1 cellular context compared by ENCODE assay signal in genomic region chr2:3519255-3520190, GRCh38.
A peak's percentile ranks its signal among the peaks of the same experiment; 100 is the strongest.
TF ChIP-seq lines count a peak whose summit lies in the region.

Gene ADI1 (minus strand): TSS chr2:3519531. CDS start chr2:3519487, 44 bp downstream.

TF ChIP-seq in HepG2, 621 proteins besides CTCF, POLR2A, EP300 and RAD21 (continued from another document and continues in another):
- TF ChIP-seq ZNF790 (CRISPR knock-in tag; IDR thresholded peaks at IDR 0.05; ENCODE audit: borderline replicate concordance), result no peak; the same call in 1 of the 2 replicates
- peak; percentile 71; the same call in 1 of the 2 replicates for TF ChIP-seq ZNF235 (CRISPR knock-in tag; IDR thresholded peaks at IDR 0.05; ENCODE audit: borderline replicate concordance)
- TF ChIP-seq SYNCRIP (IDR thresholded peaks at IDR 0.05; ENCODE audit: insufficient read depth, low read depth, low read length), result no peak
- TF ChIP-seq SMARCC2 (IDR thresholded peaks at IDR 0.05), result no peak
- TF ChIP-seq NR3C1 (CRISPR knock-in tag; IDR thresholded peaks at IDR 0.05), result no peak
- no peak for TF ChIP-seq NR1H2 (CRISPR knock-in tag; IDR thresholded peaks at IDR 0.05; ENCODE audit: borderline replicate concordance, low read depth)
- peak; percentile 90 for TF ChIP-seq ZBTB42 (CRISPR knock-in tag; IDR thresholded peaks at IDR 0.05)
- peak; percentile 69 for TF ChIP-seq RXRB (CRISPR knock-in tag; IDR thresholded peaks at IDR 0.05; ENCODE audit: borderline replicate concordance)
- peak; percentile 56 for TF ChIP-seq MIXL1 (CRISPR knock-in tag; IDR thresholded peaks at IDR 0.05)
- TF ChIP-seq ARHGAP35 (CRISPR knock-in tag; IDR thresholded peaks at IDR 0.05; ENCODE audit: borderline replicate concordance), result peak; percentile 98; the same call in 1 of the 2 replicates
- TF ChIP-seq ZNF878 (CRISPR knock-in tag; IDR thresholded peaks at IDR 0.05), result peak; percentile 93
- TF ChIP-seq ZNF367 (CRISPR knock-in tag; IDR thresholded peaks at IDR 0.05; ENCODE audit: borderline replicate concordance), result 0 out of 2 replicates have a peak, but pooled peaks have one; percentile 79
- TF ChIP-seq, protein P1, sequence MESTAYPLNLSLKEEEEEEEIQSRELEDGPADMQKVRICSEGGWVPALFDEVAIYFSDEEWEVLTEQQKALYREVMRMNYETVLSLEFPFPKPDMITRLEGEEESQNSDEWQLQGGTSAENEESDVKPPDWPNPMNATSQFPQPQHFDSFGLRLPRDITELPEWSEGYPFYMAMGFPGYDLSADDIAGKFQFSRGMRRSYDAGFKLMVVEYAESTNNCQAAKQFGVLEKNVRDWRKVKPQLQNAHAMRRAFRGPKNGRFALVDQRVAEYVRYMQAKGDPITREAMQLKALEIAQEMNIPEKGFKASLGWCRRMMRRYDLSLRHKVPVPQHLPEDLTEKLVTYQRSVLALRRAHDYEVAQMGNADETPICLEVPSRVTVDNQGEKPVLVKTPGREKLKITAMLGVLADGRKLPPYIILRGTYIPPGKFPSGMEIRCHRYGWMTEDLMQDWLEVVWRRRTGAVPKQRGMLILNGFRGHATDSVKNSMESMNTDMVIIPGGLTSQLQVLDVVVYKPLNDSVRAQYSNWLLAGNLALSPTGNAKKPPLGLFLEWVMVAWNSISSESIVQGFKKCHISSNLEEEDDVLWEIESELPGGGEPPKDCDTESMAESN (CRISPR knock-in tag; conservative IDR thresholded peaks at IDR 0.05), result peak; percentile 85; the same call in 1 of the 2 replicates
- TF ChIP-seq, protein P2, sequence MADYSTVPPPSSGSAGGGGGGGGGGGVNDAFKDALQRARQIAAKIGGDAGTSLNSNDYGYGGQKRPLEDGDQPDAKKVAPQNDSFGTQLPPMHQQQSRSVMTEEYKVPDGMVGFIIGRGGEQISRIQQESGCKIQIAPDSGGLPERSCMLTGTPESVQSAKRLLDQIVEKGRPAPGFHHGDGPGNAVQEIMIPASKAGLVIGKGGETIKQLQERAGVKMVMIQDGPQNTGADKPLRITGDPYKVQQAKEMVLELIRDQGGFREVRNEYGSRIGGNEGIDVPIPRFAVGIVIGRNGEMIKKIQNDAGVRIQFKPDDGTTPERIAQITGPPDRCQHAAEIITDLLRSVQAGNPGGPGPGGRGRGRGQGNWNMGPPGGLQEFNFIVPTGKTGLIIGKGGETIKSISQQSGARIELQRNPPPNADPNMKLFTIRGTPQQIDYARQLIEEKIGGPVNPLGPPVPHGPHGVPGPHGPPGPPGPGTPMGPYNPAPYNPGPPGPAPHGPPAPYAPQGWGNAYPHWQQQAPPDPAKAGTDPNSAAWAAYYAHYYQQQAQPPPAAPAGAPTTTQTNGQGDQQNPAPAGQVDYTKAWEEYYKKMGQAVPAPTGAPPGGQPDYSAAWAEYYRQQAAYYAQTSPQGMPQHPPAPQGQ (CRISPR knock-in tag; IDR thresholded peaks at IDR 0.05; ENCODE audit: borderline replicate concordance), result no peak
- peak; percentile 86 for TF ChIP-seq NCOA1 (CRISPR knock-in tag; IDR thresholded peaks at IDR 0.05)
- TF ChIP-seq ATF1 (CRISPR knock-in tag; IDR thresholded peaks at IDR 0.05), result no peak
- peak; percentile 77 for TF ChIP-seq ZSCAN9 (CRISPR knock-in tag; IDR thresholded peaks at IDR 0.05; ENCODE audit: borderline replicate concordance)
- TF ChIP-seq ZNF570 (CRISPR knock-in tag; IDR thresholded peaks at IDR 0.05; ENCODE audit: borderline replicate concordance), result peak; percentile 93; the same call in 1 of the 2 replicates
- peak; percentile 32; the same call in 1 of the 2 replicates for TF ChIP-seq ZBTB3 (CRISPR knock-in tag; IDR thresholded peaks at IDR 0.05; ENCODE audit: borderline replicate concordance, low read depth)
- TF ChIP-seq NR2F6 (IDR thresholded peaks at IDR 0.05), result 0 out of 2 replicates have a peak, but pooled peaks have one; percentile 11
- TF ChIP-seq NR2F6 (CRISPR knock-in tag; IDR thresholded peaks at IDR 0.05), result no peak; the same call in 1 of the 2 replicates
- TF ChIP-seq, protein P3, sequence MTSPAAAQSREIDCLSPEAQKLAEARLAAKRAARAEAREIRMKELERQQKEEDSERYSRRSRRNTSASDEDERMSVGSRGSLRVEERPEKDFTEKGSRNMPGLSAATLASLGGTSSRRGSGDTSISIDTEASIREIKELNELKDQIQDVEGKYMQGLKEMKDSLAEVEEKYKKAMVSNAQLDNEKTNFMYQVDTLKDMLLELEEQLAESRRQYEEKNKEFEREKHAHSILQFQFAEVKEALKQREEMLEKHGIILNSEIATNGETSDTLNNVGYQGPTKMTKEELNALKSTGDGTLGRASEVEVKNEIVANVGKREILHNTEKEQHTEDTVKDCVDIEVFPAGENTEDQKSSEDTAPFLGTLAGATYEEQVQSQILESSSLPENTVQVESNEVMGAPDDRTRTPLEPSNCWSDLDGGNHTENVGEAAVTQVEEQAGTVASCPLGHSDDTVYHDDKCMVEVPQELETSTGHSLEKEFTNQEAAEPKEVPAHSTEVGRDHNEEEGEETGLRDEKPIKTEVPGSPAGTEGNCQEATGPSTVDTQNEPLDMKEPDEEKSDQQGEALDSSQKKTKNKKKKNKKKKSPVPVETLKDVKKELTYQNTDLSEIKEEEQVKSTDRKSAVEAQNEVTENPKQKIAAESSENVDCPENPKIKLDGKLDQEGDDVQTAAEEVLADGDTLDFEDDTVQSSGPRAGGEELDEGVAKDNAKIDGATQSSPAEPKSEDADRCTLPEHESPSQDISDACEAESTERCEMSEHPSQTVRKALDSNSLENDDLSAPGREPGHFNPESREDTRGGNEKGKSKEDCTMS (CRISPR knock-in tag; conservative IDR thresholded peaks at IDR 0.05), result no peak
- TF ChIP-seq ZNF446 (CRISPR knock-in tag; IDR thresholded peaks at IDR 0.05), result peak; percentile 99
- TF ChIP-seq ZNF530 (CRISPR knock-in tag; IDR thresholded peaks at IDR 0.05; ENCODE audit: low read depth), result no peak; the same call in 1 of the 2 replicates
- TF ChIP-seq ZBTB2 (CRISPR knock-in tag; IDR thresholded peaks at IDR 0.05; ENCODE audit: low read depth), result peak; percentile 55
- TF ChIP-seq, protein P4, sequence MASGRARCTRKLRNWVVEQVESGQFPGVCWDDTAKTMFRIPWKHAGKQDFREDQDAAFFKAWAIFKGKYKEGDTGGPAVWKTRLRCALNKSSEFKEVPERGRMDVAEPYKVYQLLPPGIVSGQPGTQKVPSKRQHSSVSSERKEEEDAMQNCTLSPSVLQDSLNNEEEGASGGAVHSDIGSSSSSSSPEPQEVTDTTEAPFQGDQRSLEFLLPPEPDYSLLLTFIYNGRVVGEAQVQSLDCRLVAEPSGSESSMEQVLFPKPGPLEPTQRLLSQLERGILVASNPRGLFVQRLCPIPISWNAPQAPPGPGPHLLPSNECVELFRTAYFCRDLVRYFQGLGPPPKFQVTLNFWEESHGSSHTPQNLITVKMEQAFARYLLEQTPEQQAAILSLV (CRISPR knock-in tag; IDR thresholded peaks at IDR 0.05; ENCODE audit: borderline replicate concordance), result peak; percentile 92; the same call in 1 of the 2 replicates
- peak; percentile 90 for TF ChIP-seq AGO2 (optimal IDR thresholded peaks at IDR 0.05; ENCODE audit: low read depth, low read length)
- peak; percentile 54 for TF ChIP-seq ZNF263 (CRISPR knock-in tag; IDR thresholded peaks at IDR 0.05)
- TF ChIP-seq NFATC3 (CRISPR knock-in tag; IDR thresholded peaks at IDR 0.05), result peak; percentile 24; the same call in 1 of the 2 replicates
- TF ChIP-seq ZSCAN31 (CRISPR knock-in tag; IDR thresholded peaks at IDR 0.05; ENCODE audit: low read depth), result no peak; the same call in none of the 2 replicates
- peak; percentile 88 for TF ChIP-seq PHF8 (CRISPR knock-in tag; IDR thresholded peaks at IDR 0.05)
- peak; percentile 99 for TF ChIP-seq DRAP1 (CRISPR knock-in tag; IDR thresholded peaks at IDR 0.05)
- TF ChIP-seq MEIS1 (CRISPR knock-in tag; IDR thresholded peaks at IDR 0.05; ENCODE audit: borderline replicate concordance), result 0 out of 2 replicates have a peak, but pooled peaks have one; percentile 3
- TF ChIP-seq IKZF5 (CRISPR knock-in tag; IDR thresholded peaks at IDR 0.05), result peak; percentile 92
- peak; percentile 82 for TF ChIP-seq BHLHE40 (IDR thresholded peaks at IDR 0.05; ENCODE audit: low read length)
- TF ChIP-seq ZBTB39 (CRISPR knock-in tag; IDR thresholded peaks at IDR 0.05), result peak; percentile 81; the same call in 1 of the 2 replicates
- TF ChIP-seq, protein P5, sequence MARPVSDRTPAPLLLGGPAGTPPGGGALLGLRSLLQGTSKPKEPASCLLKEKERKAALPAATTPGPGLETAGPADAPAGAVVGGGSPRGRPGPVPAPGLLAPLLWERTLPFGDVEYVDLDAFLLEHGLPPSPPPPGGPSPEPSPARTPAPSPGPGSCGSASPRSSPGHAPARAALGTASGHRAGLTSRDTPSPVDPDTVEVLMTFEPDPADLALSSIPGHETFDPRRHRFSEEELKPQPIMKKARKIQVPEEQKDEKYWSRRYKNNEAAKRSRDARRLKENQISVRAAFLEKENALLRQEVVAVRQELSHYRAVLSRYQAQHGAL (CRISPR knock-in tag; IDR thresholded peaks at IDR 0.05; ENCODE audit: not compliant biosample characterization), result peak; percentile 83
- no peak for TF ChIP-seq ZNF432 (CRISPR knock-in tag; IDR thresholded peaks at IDR 0.05; ENCODE audit: borderline replicate concordance)
- TF ChIP-seq MYNN (CRISPR knock-in tag; IDR thresholded peaks at IDR 0.05; ENCODE audit: low read depth), result peak; percentile 90
- TF ChIP-seq PCBP1 (IDR thresholded peaks at IDR 0.05; ENCODE audit: borderline replicate concordance, low read depth, low read length), result no peak
- peak; percentile 98; the same call in 1 of the 2 replicates for TF ChIP-seq ZNF234 (CRISPR knock-in tag; conservative IDR thresholded peaks at IDR 0.05)
- no peak for TF ChIP-seq ZNF468 (CRISPR knock-in tag; IDR thresholded peaks at IDR 0.05)
- peak; percentile 96 for TF ChIP-seq ZNF598 (CRISPR knock-in tag; IDR thresholded peaks at IDR 0.05; ENCODE audit: borderline replicate concordance)
- TF ChIP-seq, protein P6, sequence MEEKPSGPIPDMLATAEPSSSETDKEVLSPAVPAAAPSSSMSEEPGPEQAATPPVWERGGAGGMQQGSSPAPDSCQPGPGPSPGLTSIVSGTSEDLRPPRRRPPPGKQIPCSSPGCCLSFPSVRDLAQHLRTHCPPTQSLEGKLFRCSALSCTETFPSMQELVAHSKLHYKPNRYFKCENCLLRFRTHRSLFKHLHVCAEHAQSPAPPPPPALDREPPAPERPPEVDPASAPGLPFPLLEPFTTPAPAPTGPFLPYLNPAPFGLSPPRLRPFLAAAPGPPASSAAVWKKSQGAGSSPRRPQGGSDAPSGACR (CRISPR knock-in tag; IDR thresholded peaks at IDR 0.05), result peak; percentile 87
- peak; percentile 83 for TF ChIP-seq ZNF770 (CRISPR knock-in tag; IDR thresholded peaks at IDR 0.05)
- peak; percentile 94 for TF ChIP-seq RNF2 (conservative IDR thresholded peaks at IDR 0.05; ENCODE audit: low read depth)
- TF ChIP-seq E2F5 (CRISPR knock-in tag; conservative IDR thresholded peaks at IDR 0.05), result peak; percentile 58
